7 cellular contexts compared by ENCODE assay signal in the genomic region with DNA sequence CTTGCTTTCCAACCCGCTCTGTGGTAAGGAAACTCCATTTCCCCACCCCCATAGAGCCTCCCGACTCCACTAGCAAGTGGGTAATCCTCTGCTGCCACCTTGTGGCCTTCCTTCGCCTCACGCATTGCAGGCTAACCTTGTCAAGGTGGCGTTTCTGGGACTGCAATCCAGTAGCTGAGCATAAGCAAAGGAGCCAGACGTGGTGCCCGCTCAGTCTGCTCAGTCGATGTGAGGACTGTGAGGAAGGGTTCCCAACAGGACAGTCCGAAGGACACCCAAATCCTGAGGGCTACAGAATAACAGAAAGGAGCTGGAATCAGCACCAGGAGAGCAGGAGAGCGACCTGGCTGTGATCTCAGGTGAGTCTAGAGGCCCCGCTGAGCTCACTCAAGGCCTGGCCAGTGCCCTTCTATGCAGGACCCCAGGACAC.
A peak's percentile ranks its signal among the peaks of the same experiment; 100 is the strongest.
DNase-seq lines count a peak whose midpoint lies in the region; ATAC-seq and TF ChIP-seq lines count a peak whose summit lies in the region.

No MANE protein-coding gene starts in this region.

- no CpG with 5 or more reads among the region's 11 CpGs for WGBS in H9 (ENCODE audit: extremely low coverage, insufficient read length, low lambda C conversion rate)
- 5 to 25% (median 20%) methylated on average over 9 to 11 of the region's 11 CpGs for WGBS in heart left ventricle, 4 donors

- peak; percentile 77 for DNase-seq in GM12865 (ENCODE audit: low read depth)
- peak; percentile 91 for DNase-seq in H9
- peak; percentile 80 for DNase-seq in activated naive CD4-positive, alpha-beta T cell treated with anti-CD3 and anti-CD28 coated beads, Interleukin-2, amount 50 U/mL, for 16 hours
- peak; percentile 61 to 81 (median 69) for DNase-seq in heart left ventricle
- peak; percentile 82 for DNase-seq in retina

- no peaks in the 10 kb centered on the region for H3K27me3 ChIP-seq in H9 (ENCODE audit: insufficient read depth, low read length)
- H3K27me3 ChIP-seq in Loucy (ENCODE audit: insufficient read depth, low read length, poor library complexity, severe bottlenecking): no peaks in the 10 kb centered on the region
- peaks cover 0 to 26% (median 2%) of the 10 kb centered on the region in 9 donors for H3K27me3 ChIP-seq in heart left ventricle

- H3K23ac ChIP-seq in H9 (ENCODE audit: insufficient read length, low read depth, low read length): no peak overlapping the region

- no peak overlapping the region for H3K4me3 ChIP-seq in GM12865 (ENCODE audit: low read depth, low read length)
- H3K4me3 ChIP-seq in Loucy (ENCODE audit: low read length, poor library complexity, severe bottlenecking): no peak overlapping the region
- H3K4me3 ChIP-seq in heart left ventricle: no peak overlapping the region

- no peak overlapping the region for H2BK5ac ChIP-seq in H9 (ENCODE audit: insufficient read length, low read length)

- intact Hi-C loops in heart left ventricle (cut with DNase I): loop anchor here in 1 of 10 donors (5.0 kb wide), 1 partner anchor 293 kb away; no protein-coding TSS in a partner anchor

- H3K27ac Mint-ChIP-seq in H9: no peak overlapping the region

- no peaks in the 10 kb centered on the region for H3K23me2 ChIP-seq in H9 (ENCODE audit: insufficient read length, low read depth, low read length, poor library complexity, severe bottlenecking)

- H3T11ph ChIP-seq in H9 (ENCODE audit: low read length): no peak overlapping the region

- H3K36me3 Mint-ChIP-seq in H9 (ENCODE audit: insufficient read depth in 1 of 3, low read depth in 3 of 3): no peaks in the 10 kb centered on the region

- H3K9ac ChIP-seq in H9 (ENCODE audit: extremely low read depth, insufficient read length, low read length) (no peak overlapping the region), Loucy (ENCODE audit: low read depth, low read length, poor library complexity, severe bottlenecking) (no peak overlapping the region)

- H3K27me3 Mint-ChIP-seq in H9 (ENCODE audit: low read depth): no peaks in the 10 kb centered on the region; the same call in 1 of the 2 replicates

- H4K8ac ChIP-seq in H9 (replicated peaks; ENCODE audit: insufficient read length, low read depth, low read length): no peak overlapping the region

- TF ChIP-seq CTCF in GM12865 (IDR thresholded peaks at IDR 0.05; ENCODE audit: insufficient read depth, low read depth, low read length, missing control alignments) (peak; percentile 93), H9 (conservative IDR thresholded peaks at IDR 0.05) (peak; percentile 98), Loucy (conservative IDR thresholded peaks at IDR 0.05; ENCODE audit: low read length) (peak; percentile 97), heart left ventricle (IDR thresholded peaks at IDR 0.05) (peak; percentile 72 to 86 (median 80))

- H3K4me3 Mint-ChIP-seq in H9: no peak overlapping the region

- H2BK15ac ChIP-seq in H9 (ENCODE audit: low read depth, low read length): no peak overlapping the region

- no peak overlapping the region for H2BK120ac ChIP-seq in H9 (ENCODE audit: low read depth, low read length, poor library complexity, severe bottlenecking)

- no peaks in the 10 kb centered on the region for H3K9me3 ChIP-seq in H9 (ENCODE audit: control insufficient read depth, low read depth, low read length)
- no peaks in the 10 kb centered on the region for H3K9me3 ChIP-seq in Loucy (ENCODE audit: insufficient read depth, low read depth, low read length)
- H3K9me3 ChIP-seq in heart left ventricle: no peaks in the 10 kb centered on the region

- no peaks in the 10 kb centered on the region for H3K9me2 ChIP-seq in Loucy (replicated peaks; ENCODE audit: low read depth, low read length)

- no peak overlapping the region for H3K27ac ChIP-seq in H9 (ENCODE audit: insufficient read length, low read depth, low read length)
- no peak overlapping the region for H3K27ac ChIP-seq in heart left ventricle

- H2BK12ac ChIP-seq in H9 (ENCODE audit: insufficient read length, low read depth, low read length): no peak overlapping the region

- H3F3A ChIP-seq in Loucy (ENCODE audit: low read depth): no peaks in the 10 kb centered on the region

- no peaks in the 10 kb centered on the region; a peak in 2 of 5 replicates for H3K9me3 Mint-ChIP-seq in H9

- H3K4me2 ChIP-seq in H9 (ENCODE audit: insufficient read depth, insufficient read length, low read length) (no peak overlapping the region), Loucy (ENCODE audit: low read depth, low read length, poor library complexity, severe bottlenecking) (no peak overlapping the region)

- H2AK5ac ChIP-seq in H9 (ENCODE audit: insufficient read length, low read length): no peak overlapping the region

- H3K4me1 ChIP-seq in H9 (ENCODE audit: insufficient read depth, low read length) (no peaks in the 10 kb centered on the region), Loucy (ENCODE audit: insufficient read depth, low read length, poor library complexity, severe bottlenecking) (no peaks in the 10 kb centered on the region), heart left ventricle (no peaks in the 10 kb centered on the region)

- no peaks in the 10 kb centered on the region for H3K79me1 ChIP-seq in H9 (ENCODE audit: insufficient read depth, low read depth, low read length, poor library complexity, severe bottlenecking)

- H3K4me1 Mint-ChIP-seq in H9: peaks cover 25 to 35% of the 10 kb centered on the region in 2 experiments

- no peak overlapping the region for H3K4ac ChIP-seq in H9 (ENCODE audit: low read depth, low read length)

- no peak for TF ChIP-seq POLR2A in heart left ventricle (IDR thresholded peaks at IDR 0.05)

- H2BK20ac ChIP-seq in H9 (ENCODE audit: low read depth, low read length, poor library complexity, severe bottlenecking): no peak overlapping the region

- H2AFZ ChIP-seq in H9 (ENCODE audit: low read length) (no peak overlapping the region), Loucy (ENCODE audit: low read length) (peak overlapping the region; percentile 47; the same call in 1 of the 2 replicates)

- no peaks in the 10 kb centered on the region for H4K20me1 ChIP-seq in H9 (ENCODE audit: control insufficient read depth, insufficient read depth, insufficient read length)
- no peaks in the 10 kb centered on the region for H4K20me1 ChIP-seq in Loucy (ENCODE audit: insufficient read depth, low read length, poor library complexity, severe bottlenecking)

- H4K5ac ChIP-seq in H9 (ENCODE audit: insufficient read length, low read depth, low read length): no peak overlapping the region

- no peak overlapping the region for H4K91ac ChIP-seq in H9 (ENCODE audit: insufficient read length, low read depth, low read length)

- H3K56ac ChIP-seq in H9 (ENCODE audit: insufficient read length, low read depth, low read length): no peak overlapping the region

- no peaks in the 10 kb centered on the region for H3K36me3 ChIP-seq in Loucy (ENCODE audit: insufficient read depth, low read length)
- no peaks in the 10 kb centered on the region for H3K36me3 ChIP-seq in heart left ventricle

- no peak overlapping the region for H3K18ac ChIP-seq in H9 (ENCODE audit: insufficient read length, low read depth, low read length)

- ATAC-seq in SK-N-SH treated with all-trans-retinoic acid at 6 μM for 48 hours: peak; percentile 99
- peak; percentile 82 to 92 (median 88) for ATAC-seq in heart left ventricle

- H3K79me2 ChIP-seq in H9 (ENCODE audit: insufficient read depth, low read length): no peaks in the 10 kb centered on the region
- no peaks in the 10 kb centered on the region for H3K79me2 ChIP-seq in Loucy (ENCODE audit: insufficient read depth, low read length)

- H3K14ac ChIP-seq in H9 (ENCODE audit: insufficient read depth, low read length): no peak overlapping the region

TF ChIP-seq in SK-N-SH treated with all-trans-retinoic acid at 6 μM for 48 hours, 23 proteins besides CTCF, POLR2A, EP300 and RAD21 (continues in another document):
- TF ChIP-seq, protein P1, sequence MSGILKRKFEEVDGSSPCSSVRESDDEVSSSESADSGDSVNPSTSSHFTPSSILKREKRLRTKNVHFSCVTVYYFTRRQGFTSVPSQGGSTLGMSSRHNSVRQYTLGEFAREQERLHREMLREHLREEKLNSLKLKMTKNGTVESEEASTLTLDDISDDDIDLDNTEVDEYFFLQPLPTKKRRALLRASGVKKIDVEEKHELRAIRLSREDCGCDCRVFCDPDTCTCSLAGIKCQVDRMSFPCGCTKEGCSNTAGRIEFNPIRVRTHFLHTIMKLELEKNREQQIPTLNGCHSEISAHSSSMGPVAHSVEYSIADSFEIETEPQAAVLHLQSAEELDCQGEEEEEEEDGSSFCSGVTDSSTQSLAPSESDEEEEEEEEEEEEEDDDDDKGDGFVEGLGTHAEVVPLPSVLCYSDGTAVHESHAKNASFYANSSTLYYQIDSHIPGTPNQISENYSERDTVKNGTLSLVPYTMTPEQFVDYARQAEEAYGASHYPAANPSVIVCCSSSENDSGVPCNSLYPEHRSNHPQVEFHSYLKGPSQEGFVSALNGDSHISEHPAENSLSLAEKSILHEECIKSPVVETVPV (CRISPR knock-in tag; IDR thresholded peaks at IDR 0.05): no peak
- TF ChIP-seq RARB (CRISPR knock-in tag; IDR thresholded peaks at IDR 0.05): no peak
- no peak for TF ChIP-seq BACH2 (CRISPR knock-in tag; IDR thresholded peaks at IDR 0.05; ENCODE audit: borderline replicate concordance)
- TF ChIP-seq, protein P2, sequence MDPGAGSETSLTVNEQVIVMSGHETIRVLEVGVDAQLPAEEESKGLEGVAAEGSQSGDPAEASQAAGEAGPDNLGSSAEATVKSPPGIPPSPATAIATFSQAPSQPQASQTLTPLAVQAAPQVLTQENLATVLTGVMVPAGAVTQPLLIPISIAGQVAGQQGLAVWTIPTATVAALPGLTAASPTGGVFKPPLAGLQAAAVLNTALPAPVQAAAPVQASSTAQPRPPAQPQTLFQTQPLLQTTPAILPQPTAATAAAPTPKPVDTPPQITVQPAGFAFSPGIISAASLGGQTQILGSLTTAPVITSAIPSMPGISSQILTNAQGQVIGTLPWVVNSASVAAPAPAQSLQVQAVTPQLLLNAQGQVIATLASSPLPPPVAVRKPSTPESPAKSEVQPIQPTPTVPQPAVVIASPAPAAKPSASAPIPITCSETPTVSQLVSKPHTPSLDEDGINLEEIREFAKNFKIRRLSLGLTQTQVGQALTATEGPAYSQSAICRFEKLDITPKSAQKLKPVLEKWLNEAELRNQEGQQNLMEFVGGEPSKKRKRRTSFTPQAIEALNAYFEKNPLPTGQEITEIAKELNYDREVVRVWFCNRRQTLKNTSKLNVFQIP (CRISPR knock-in tag; IDR thresholded peaks at IDR 0.05; ENCODE audit: borderline replicate concordance, low read depth): no peak
- TF ChIP-seq ZC3H10 (CRISPR knock-in tag; IDR thresholded peaks at IDR 0.05): no peak
- no peak for TF ChIP-seq ZFP3 (CRISPR knock-in tag; IDR thresholded peaks at IDR 0.05)
- no peak for TF ChIP-seq ISL1 (CRISPR knock-in tag; IDR thresholded peaks at IDR 0.05)
